10 cellular contexts compared by ENCODE assay signal in the genomic region with DNA sequence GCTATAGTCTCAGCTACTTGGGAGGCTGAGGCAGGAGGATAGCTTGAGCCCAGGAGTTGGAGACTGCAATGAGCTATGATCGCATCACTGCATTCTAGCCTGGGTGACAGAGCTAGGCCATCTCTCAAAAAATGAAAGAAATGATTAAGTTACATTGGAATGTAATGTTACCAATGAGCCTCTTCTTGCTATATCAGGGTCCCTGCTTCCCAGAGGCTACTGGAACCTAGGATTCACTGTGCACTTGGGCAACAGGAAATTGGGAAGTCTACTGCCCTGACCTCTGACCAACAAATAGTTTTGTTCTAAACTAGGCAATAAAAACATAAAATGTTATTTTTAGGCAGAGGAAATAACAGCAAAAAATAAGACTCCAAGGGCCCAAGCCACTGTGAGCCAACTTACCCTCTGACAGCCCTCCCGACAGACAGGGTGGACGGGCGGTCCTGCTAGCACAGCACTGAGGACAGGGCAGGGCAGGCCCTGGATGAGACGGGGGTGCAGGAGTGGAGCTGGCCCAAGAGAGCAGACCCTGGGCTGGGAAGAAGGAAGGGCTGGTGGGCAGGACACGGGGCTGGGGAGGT. TPM values are rescaled to one million over a fixed set of nuclear protein-coding genes. Genes with fewer than 3 reads are reported as not detected.
A peak's percentile ranks its signal among the peaks of the same experiment; 100 is the strongest.
DNase-seq lines count a peak whose midpoint lies in the region; ATAC-seq and TF ChIP-seq lines count a peak whose summit lies in the region.
"Had no signal": no experiment of that assay in that cellular context is flagged by ENCODE, and none has a peak within 500 bp of the region (broad histone marks: within the 10 kb centered on the region; RNA-seq: fewer than 3 reads in every experiment).

No MANE protein-coding gene starts in this region.

- ATAC-seq in HG03565 (IDR thresholded peaks at IDR 0.05; ENCODE audit: unreplicated experiment) (no peak), HG03045 (IDR thresholded peaks at IDR 0.05; ENCODE audit: unreplicated experiment) (no peak)

- H3K27ac ChIP-seq in ACC112 (ENCODE audit: low read depth, low read length) (peak overlapping the region; percentile 89), colonic mucosa (peak overlapping the region; percentile 68)

- peaks cover 48% of the 10 kb centered on the region for H3K4me1 ChIP-seq in ACC112 (ENCODE audit: control insufficient read depth, insufficient read depth, low read length, unreplicated experiment)
- peaks cover 30% of the 10 kb centered on the region for H3K4me1 ChIP-seq in colonic mucosa

- H3K9me3 ChIP-seq in colonic mucosa, result no peaks in the 10 kb centered on the region

- peak overlapping the region; percentile 40 to 70 for H3K9ac ChIP-seq in colonic mucosa (ENCODE audit: low read depth in 2 of 2, low read length in 2 of 2)

- CTCF ChIA-PET in HEK293T (lab: Yijun Ruan, JAX), result no interaction called here

- no peaks in the 10 kb centered on the region for H3K27me3 ChIP-seq in ACC112 (ENCODE audit: insufficient read depth, low read length)
- H3K27me3 ChIP-seq in colonic mucosa, result no peaks in the 10 kb centered on the region

- H2AFZ ChIP-seq in ACC112 (ENCODE audit: low read length, unreplicated experiment), result no peak overlapping the region

- POLR2A ChIA-PET in HEK293T (lab: Yijun Ruan, JAX), result no interaction called here

- H3K4me3 ChIP-seq in ACC112 (ENCODE audit: low read depth, low read length) (no peak overlapping the region), colonic mucosa (no peak overlapping the region)

- DNase-seq in GM04504 (ENCODE audit: low read depth), result peak; percentile 65
- no peak for DNase-seq in colonic mucosa
- DNase-seq in myocyte (ENCODE audit: low read depth), result peak; percentile 27
- no peak for DNase-seq in HEK293T (ENCODE audit: extremely low spot score)
- no peak for DNase-seq in MV-4-11 (lab: John Stamatoyannopoulos, UW)
- DNase-seq: DMS79 treated with DMSO at 0.1 percent for 48 hours, NCI-H1436 treated with DMSO at 0.1 percent for 48 hours had no signal

- no peak for TF ChIP-seq CTCF in colonic mucosa (IDR thresholded peaks at IDR 0.05)

- H3K79me2 ChIP-seq in ACC112 (ENCODE audit: control insufficient read depth, insufficient read depth, low read length, unreplicated experiment), result peaks cover 20% of the 10 kb centered on the region

- intact Hi-C loops in colonic mucosa (cut with DNase I), result loop anchor here (10.0 kb wide), 1 partner anchor 214 kb away; no protein-coding TSS in a partner anchor

- H3K36me3 ChIP-seq in ACC112 (ENCODE audit: insufficient read depth, low read length) (no peaks in the 10 kb centered on the region), colonic mucosa (no peaks in the 10 kb centered on the region)

TF ChIP-seq in HEK293T, 16 proteins besides CTCF, POLR2A, EP300 and RAD21:
- TF ChIP-seq CTBP1 (IDR thresholded peaks at IDR 0.05; ENCODE audit: borderline replicate concordance), result no peak
- no peak for TF ChIP-seq ZNF384 (IDR thresholded peaks at IDR 0.05)
- TF ChIP-seq LEF1 (IDR thresholded peaks at IDR 0.05; ENCODE audit: borderline replicate concordance), result no peak
- TF ChIP-seq TARDBP (IDR thresholded peaks at IDR 0.05), result no peak
- no peak for TF ChIP-seq SUZ12 (IDR thresholded peaks at IDR 0.05)
- TF ChIP-seq ARNT (IDR thresholded peaks at IDR 0.05), result no peak
- TF ChIP-seq NFRKB (IDR thresholded peaks at IDR 0.05), result no peak
- no peak for TF ChIP-seq HDGF (IDR thresholded peaks at IDR 0.05; ENCODE audit: borderline replicate concordance)
- TF ChIP-seq, protein P1, sequence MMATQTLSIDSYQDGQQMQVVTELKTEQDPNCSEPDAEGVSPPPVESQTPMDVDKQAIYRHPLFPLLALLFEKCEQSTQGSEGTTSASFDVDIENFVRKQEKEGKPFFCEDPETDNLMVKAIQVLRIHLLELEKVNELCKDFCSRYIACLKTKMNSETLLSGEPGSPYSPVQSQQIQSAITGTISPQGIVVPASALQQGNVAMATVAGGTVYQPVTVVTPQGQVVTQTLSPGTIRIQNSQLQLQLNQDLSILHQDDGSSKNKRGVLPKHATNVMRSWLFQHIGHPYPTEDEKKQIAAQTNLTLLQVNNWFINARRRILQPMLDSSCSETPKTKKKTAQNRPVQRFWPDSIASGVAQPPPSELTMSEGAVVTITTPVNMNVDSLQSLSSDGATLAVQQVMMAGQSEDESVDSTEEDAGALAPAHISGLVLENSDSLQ (IDR thresholded peaks at IDR 0.05), result no peak
- no peak for TF ChIP-seq BHLHE40 (IDR thresholded peaks at IDR 0.05; ENCODE audit: borderline replicate concordance)
- no peak for TF ChIP-seq L3MBTL2 (conservative IDR thresholded peaks at IDR 0.05)

RNA-seq across cellular contexts. Expression of gene NSMCE1, which starts 27.5 kb away (rescaled TPM):
- total RNA-seq in colonic mucosa, result 10 to 100 TPM; 37.6 to 58.2 TPM
- 46.6 and 65.0 TPM in 2 replicates for total RNA-seq in myocyte
- polyA plus RNA-seq in myocyte (2012), result 100 TPM

RNA-seq across cellular contexts. Expression of gene KDM8, which starts 37.7 kb away (rescaled TPM):
- total RNA-seq in colonic mucosa (1 to 10 TPM; 5.2 to 7.1 TPM), myocyte (4.3 and 7.2 TPM in 2 replicates)
- 3.6 TPM for polyA plus RNA-seq in myocyte (2012)

Comparison
In these comparisons a context has a peak if more than half of its experiments do, and no peak if none do; other contexts are left out.
1. DNase-seq: peak in GM04504 (single experiment) and myocyte (single experiment); none in colonic mucosa (single experiment), HEK293T (single experiment) and MV-4-11 (single experiment).